In the genomic region with DNA sequence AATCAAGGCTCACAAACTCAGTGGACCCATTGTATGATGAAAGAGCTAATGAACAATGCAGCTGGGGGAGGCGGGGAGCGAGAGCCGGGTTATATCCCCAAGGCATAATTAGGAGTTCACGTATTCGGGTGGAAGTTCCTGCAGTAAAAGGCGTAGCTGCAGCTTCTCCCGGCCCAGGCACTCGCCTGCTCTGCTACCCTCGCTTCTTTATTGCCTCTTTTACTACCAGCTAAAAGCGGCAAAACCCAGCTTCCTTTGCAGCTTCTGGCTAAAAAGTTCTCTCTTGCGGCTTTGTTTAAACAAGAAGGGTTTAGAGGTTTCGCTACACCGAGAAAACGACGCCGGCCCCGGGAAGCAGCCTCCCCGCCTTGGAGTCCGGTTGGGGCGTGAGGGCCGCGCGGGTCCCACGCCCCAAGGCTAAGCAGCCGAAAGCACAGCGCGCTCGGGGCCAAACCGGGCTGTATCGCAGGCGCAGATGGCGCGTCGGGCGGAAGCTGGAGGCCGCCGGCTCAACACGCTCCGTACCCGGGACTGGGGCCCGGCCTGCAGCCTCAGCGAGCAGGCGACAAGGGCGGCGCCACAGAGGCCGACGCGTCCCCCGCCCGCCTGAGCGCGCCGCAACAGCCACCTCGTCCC, we compare ENCODE assay signal across 8 cellular contexts. TPM values are rescaled to one million over a fixed set of nuclear protein-coding genes. Genes with fewer than 3 reads are reported as not detected.
DNase-seq lines count a peak whose midpoint lies in the region; ATAC-seq and TF ChIP-seq lines count a peak whose summit lies in the region.

No MANE protein-coding gene starts in this region.

- H3K9me3 ChIP-seq in mesodermal cell (ENCODE audit: control insufficient read depth, low read length) (no peaks in the 10 kb centered on the region), tibial artery (no peaks in the 10 kb centered on the region)

- ATAC-seq in HG02763 (IDR thresholded peaks at IDR 0.05; ENCODE audit: unreplicated experiment): peak; percentile 58

- intact Hi-C loops in tibial artery (cut with DNase I; ENCODE audit: low total_unique reads): no loop called here

- H3K36me3 ChIP-seq in mesodermal cell (ENCODE audit: control insufficient read depth, insufficient read depth, low read length): peaks cover 28% of the 10 kb centered on the region
- H3K36me3 ChIP-seq in tibial artery: no peaks in the 10 kb centered on the region

- in situ Hi-C loops in GM13977 (cut with MboI; ENCODE audit: low pct_unique_long_range_greater_than_20kb, low sequenced_read_pairs, unreplicated experiment): no loop called here

- peaks cover 24% of the 10 kb centered on the region for H3K4me1 ChIP-seq in mesodermal cell (ENCODE audit: control insufficient read depth, insufficient read depth, low read length, poor library complexity, severe bottlenecking)
- peaks cover 0 to 44% (median 31%) of the 10 kb centered on the region in 4 donors for H3K4me1 ChIP-seq in tibial artery

- H3K27me3 ChIP-seq in tibial artery: no peaks in the 10 kb centered on the region

- WGBS in mesodermal cell (ENCODE audit: insufficient coverage in 2 of 2), 2 experiments: 0 to 1% methylated on average over 34 to 37 of the region's 54 CpGs

- DNase-seq in AG08396 (ENCODE audit: low spot score): peak; percentile 56
- DNase-seq in GM13977 (ENCODE audit: low spot score): no peak
- peak; percentile 83 for DNase-seq in NCI-H1417 treated with DMSO at 0.1 percent for 48 hours (lab: John Stamatoyannopoulos, UW)
- DNase-seq in epithelial cell of esophagus (ENCODE audit: low read depth): peak; percentile 86
- peak; percentile 77 to 83 for DNase-seq in tibial artery

- peak overlapping the region; percentile 80 for H3K4me3 ChIP-seq in epithelial cell of esophagus (ENCODE audit: low read length)
- H3K4me3 ChIP-seq in mesodermal cell (ENCODE audit: extremely low read depth, insufficient read depth, low read length, poor library complexity, severe bottlenecking): peak overlapping the region; percentile 97
- peak overlapping the region; percentile 100 for H3K4me3 ChIP-seq in tibial artery

- peak overlapping the region; percentile 99 for H3K27ac ChIP-seq in VCaP
- H3K27ac ChIP-seq in mesodermal cell (ENCODE audit: low read depth, low read length, severe bottlenecking): peak overlapping the region; percentile 99
- H3K27ac ChIP-seq in tibial artery: peak overlapping the region; percentile 100

- TF ChIP-seq CTCF in GM13977 (IDR thresholded peaks at IDR 0.05; ENCODE audit: extremely low read depth, insufficient read depth, missing control alignments): peak; percentile 6
- no peak for TF ChIP-seq CTCF in VCaP (conservative IDR thresholded peaks at IDR 0.05)
- TF ChIP-seq CTCF in epithelial cell of esophagus (IDR thresholded peaks at IDR 0.05; ENCODE audit: insufficient read depth, low read depth, low read length, missing control alignments): no peak
- TF ChIP-seq CTCF in tibial artery (IDR thresholded peaks at IDR 0.05): no peak

RNA-seq across cellular contexts. Expression of a gene that starts 1.6 kb away (rescaled TPM):
- polyA plus RNA-seq in mesodermal cell (2013, experiment 1 of 2): 14.3 TPM
- polyA plus RNA-seq in mesodermal cell (2013, experiment 2 of 2): 14.5 TPM
